In genomic region chr2:97112320-97113049, GRCh38 we compare ENCODE assay signal across 8 cellular contexts. TPM values are rescaled to one million over a fixed set of nuclear protein-coding genes. Genes with fewer than 3 reads are reported as not detected.
A peak's percentile ranks its signal among the peaks of the same experiment; 100 is the strongest.
DNase-seq lines count a peak whose midpoint lies in the region; ATAC-seq, FAIRE-seq and TF ChIP-seq lines count a peak whose summit lies in the region.
"Not testable (repeated sequence)": the region's sequence is repeated elsewhere in the genome, so short reads cannot be mapped to it uniquely, and the experiment has no call there.

No MANE protein-coding gene starts in this region.

- FAIRE-seq in K562 (lab: Jason Lieb, UNC), result peak; percentile 90

- TF ChIP-seq EP300 in K562 (IDR thresholded peaks at IDR 0.05; ENCODE audit: low read length), result not testable (repeated sequence)

- H3K4me1 ChIP-seq in HUES6 (ENCODE audit: control insufficient read depth, insufficient read depth, low read length); K562 (replicated peaks in 1 of 2; ENCODE audit: control insufficient read depth in 2 of 2, insufficient read depth in 2 of 2, low read length in 2 of 2): not testable (repeated sequence)

- DNase-seq in CD4-positive, alpha-beta T cell, result peak; percentile 30 to 53 (median 39)
- peak; percentile 43 for DNase-seq in activated CD4-positive, CD25-positive, alpha-beta regulatory T cell treated with anti-CD3 and anti-CD28 coated beads, Interleukin-2, amount 50 U/mL, for 16 hours (ENCODE audit: low read depth, low spot score)
- peak; percentile 5 to 29 (median 7) for DNase-seq in K562 (ENCODE audit: extremely low read depth in 1 of 4, low spot score in 3 of 4)
- not testable (repeated sequence) for DNase-seq in Right ventricle myocardium inferior (ENCODE audit: missing footprints)
- peak; percentile 33 for DNase-seq in natural killer cell
- peak; percentile 34 for DNase-seq in stimulated activated CD8-positive, alpha-beta memory T cell treated with anti-CD3 and anti-CD28 coated beads, Interleukin-15, amount 100 ng/mL, for 1 hour (ENCODE audit: low read depth)

- intact Hi-C loops in CD4-positive, alpha-beta T cell (cut with DNase I, micrococcal nuclease), result loop anchor here (1.0 to 5.0 kb wide), 4 partner anchors 100 to 255 kb away; partner anchors contain the start of gene ANKRD39 (in 2 of the 2)
- intact Hi-C loops in K562 (cut with micrococcal nuclease), result loop anchor here (2.0 to 5.0 kb wide), 3 partner anchors 100 to 255 kb away; partner anchors contain the start of gene ANKRD39
- intact Hi-C loops in Right ventricle myocardium inferior (cut with DNase I), result loop anchor here (5.0 kb wide), 1 partner anchor 100 kb away; no protein-coding TSS in a partner anchor
- intact Hi-C loops in natural killer cell (cut with micrococcal nuclease), result loop anchor here (5.0 to 10.0 kb wide), 2 partner anchors 258 to 585 kb away; partner anchors contain the start of gene ANKRD39

- H3K4me3 ChIP-seq in HUES6 (ENCODE audit: low read depth, low read length), result peak overlapping the region; percentile 90
- peak overlapping the region; percentile 61 for H3K4me3 ChIP-seq in K562

- in situ Hi-C loops in K562 (cut with MboI), result loop anchor here (25.0 kb wide), 1 partner anchor 250 kb away; the partner anchor contains the start of genes ANKRD39 and SEMA4C

- BruUV-seq in K562 (replicated peaks; lab: Mats Ljungman, UMichigan), result not testable (repeated sequence)

- not testable (repeated sequence) for H3K9me3 ChIP-seq in CD4-positive, alpha-beta T cell (ENCODE audit: control insufficient read depth, low read length); HUES6 (ENCODE audit: control insufficient read depth, insufficient read depth, low read depth, low read length); K562 (replicated peaks; ENCODE audit: control insufficient read depth, insufficient read depth, low read depth, low read length)

- peak overlapping the region; percentile 69 for H3K27ac ChIP-seq in CD4-positive, alpha-beta T cell (ENCODE audit: low read depth, low read length)
- H3K27ac ChIP-seq in HUES6 (ENCODE audit: low read depth, low read length), result not testable (repeated sequence)
- peak overlapping the region; percentile 81 for H3K27ac ChIP-seq in K562 (ENCODE audit: extremely low read depth, low read depth, low read length)

- H4K20me1 ChIP-seq in K562 (replicated peaks; ENCODE audit: control insufficient read depth, insufficient read depth, low read length), result not testable (repeated sequence)

- peaks cover 11% of the 10 kb centered on the region for H3K27me3 Mint-ChIP-seq in CD4-positive, alpha-beta T cell
- H3K27me3 Mint-ChIP-seq in natural killer cell (ENCODE audit: low read depth in 2 of 2), result peaks cover 16 to 24% of the 10 kb centered on the region in 2 donors

- not testable (repeated sequence) for H3K9me3 Mint-ChIP-seq in CD4-positive, alpha-beta T cell; natural killer cell

- ATAC-seq in CD4-positive, alpha-beta T cell (ENCODE audit: poor library complexity), result peak; percentile 54
- ATAC-seq in GM21367 (IDR thresholded peaks at IDR 0.05; ENCODE audit: unreplicated experiment) (peak; percentile 44), K562 (peak; percentile 73), Right ventricle myocardium inferior (peak; percentile 87), natural killer cell (peak; percentile 75 to 91 (median 77))

- H3K4me2 ChIP-seq in K562 (ENCODE audit: insufficient read depth, low read length), result peak overlapping the region; percentile 96

- CTCF ChIA-PET in CD4-positive, alpha-beta T cell (lab: Charles Lee), result interaction anchor here (0.9 to 2.9 kb wide), 8 partner anchors 17 to 296 kb away, joined by 3 to 28 read pairs (median 6); partner anchors contain the start of genes ANKRD39, CNNM3 and SEMA4C
- CTCF ChIA-PET in K562 (lab: Yijun Ruan, JAX; ENCODE audit: low intra/inter-chr PET ratio), result interaction anchor here (0.6 to 1.8 kb wide), 6 partner anchors 69 to 1090 kb away, joined by 3 to 16 read pairs (median 4); partner anchors contain the start of genes ADRA2B and ANKRD39

- H3K36me3 Mint-ChIP-seq in CD4-positive, alpha-beta T cell (ENCODE audit: low read depth); natural killer cell: not testable (repeated sequence)

- H3K27me3 ChIP-seq in CD4-positive, alpha-beta T cell (ENCODE audit: control insufficient read depth, insufficient read depth, low read length); HUES6 (ENCODE audit: control insufficient read depth, insufficient read depth, low read length); K562 (ENCODE audit: control insufficient read depth in 2 of 2, insufficient read depth in 2 of 2, low read length in 2 of 2): not testable (repeated sequence)

- not testable (repeated sequence) for H3K9me1 ChIP-seq in K562 (ENCODE audit: control insufficient read depth, insufficient read depth, low read length)

- peak overlapping the region; percentile 90 for H3K4me3 Mint-ChIP-seq in CD4-positive, alpha-beta T cell
- peak overlapping the region; percentile 95 for H3K4me3 Mint-ChIP-seq in natural killer cell

- peak; percentile 92 to 95 for TF ChIP-seq RAD21 in K562 (CRISPR knock-in tag; conservative IDR thresholded peaks at IDR 0.05 in 1 of 2, IDR thresholded peaks at IDR 0.05 in 1 of 2)

- H3K4me1 Mint-ChIP-seq in CD4-positive, alpha-beta T cell (ENCODE audit: low read depth), result not testable (repeated sequence)
- H3K4me1 Mint-ChIP-seq in natural killer cell, result peaks cover 5 to 11% of the 10 kb centered on the region in 2 donors

- not testable (repeated sequence) for H3K79me2 ChIP-seq in K562 (ENCODE audit: control insufficient read depth, insufficient read depth, low read length)

- TF ChIP-seq CTCF in CD4-positive, alpha-beta T cell (IDR thresholded peaks at IDR 0.05), result peak; percentile 97
- TF ChIP-seq CTCF in K562 (IDR thresholded peaks at IDR 0.05 in 2 of 3, conservative IDR thresholded peaks at IDR 0.05 in 1 of 3; ENCODE audit: insufficient read depth in 2 of 3, low read depth in 1 of 3, low read length in 3 of 3) (peak; percentile 81 to 92 (median 87)), natural killer cell (IDR thresholded peaks at IDR 0.05) (peak; percentile 89)

- H2AFZ ChIP-seq in K562 (ENCODE audit: low read depth, low read length), result peak overlapping the region; percentile 99

- TF ChIP-seq POLR2A in K562 (conservative IDR thresholded peaks at IDR 0.05), result not testable (repeated sequence)

- not testable (repeated sequence) for H3K36me3 ChIP-seq in HUES6 (ENCODE audit: control insufficient read depth, insufficient read depth, low read length); K562 (ENCODE audit: control insufficient read depth, insufficient read depth, low read length)

- POLR2A ChIA-PET in CD4-positive, alpha-beta T cell (lab: Charles Lee), result interaction anchor here (0.6 to 2.4 kb wide), 12 partner anchors 104 to 1120 kb away, joined by 3 to 44 read pairs (median 3); partner anchors contain the start of genes ANKRD39 and KANSL3
- POLR2A ChIA-PET in K562 (lab: Yijun Ruan, JAX), result interaction anchor here (0.6 to 0.7 kb wide), 2 partner anchors 233 to 1418 kb away, joined by 3 read pairs; no protein-coding TSS in a partner anchor

- H3K9ac ChIP-seq in HUES6 (ENCODE audit: low read length), result peak overlapping the region; percentile 32
- H3K9ac ChIP-seq in K562 (ENCODE audit: insufficient read depth in 1 of 2, low read depth in 2 of 2, low read length in 2 of 2), result peak overlapping the region; percentile 64 to 94; a peak in 3 of 4 replicates

- H3K27ac Mint-ChIP-seq in CD4-positive, alpha-beta T cell, result peak overlapping the region; percentile 99
- H3K27ac Mint-ChIP-seq in natural killer cell, result peak overlapping the region; percentile 92 to 95

- 0% methylated on average over 31 of the region's 44 CpGs for WGBS in K562 (ENCODE audit: insufficient coverage, low coverage, missing lambda C conversion rate)

RNA-seq across cellular contexts. Expression of gene ANKRD36, which starts 0.5 kb away (rescaled TPM):
- 10 to 100 TPM; 60.5 to 67.0 TPM for total RNA-seq in CD4-positive, alpha-beta T cell
- total RNA-seq in K562 (2011; cell fraction: chromatin; rRNA removed; ENCODE audit: low replicate concordance), result 108 and 226 TPM in 2 replicates
- total RNA-seq in K562 (2011; cell fraction: nucleolus; rRNA removed), result 52.2 and 62.4 TPM in 2 replicates
- total RNA-seq in K562 (2011; cell fraction: nucleoplasm; rRNA removed), result 82.4 and 83.8 TPM in 2 replicates
- total RNA-seq in K562 (2014; rRNA removed), result 25.3 and 27.3 TPM in 2 replicates
- 21.8 and 25.5 TPM in 2 replicates for total RNA-seq in K562 (2014; rRNA removed; fragmentation: Illumina TruSeq; extraction: Trizol)
- total RNA-seq in K562 (2015; rRNA removed; fragmentation: Illumina TruSeq; extraction: Trizol), result 26.7 and 29.1 TPM in 2 replicates
- 15.7 and 19.0 TPM in 2 replicates for total RNA-seq in K562 (2021)
- polyA plus RNA-seq in K562 (2011; rRNA removed), result 11.4 and 12.9 TPM in 2 replicates
- 1.8 and 2.2 TPM in 2 replicates for polyA plus RNA-seq in K562 (2011; cell fraction: cytosol; rRNA removed)
- 67.9 and 78.2 TPM in 2 replicates for polyA plus RNA-seq in K562 (2011; cell fraction: nucleus; rRNA removed)
- polyA plus RNA-seq in K562 (2012), result 5.0 and 6.8 TPM in 2 replicates
- polyA plus RNA-seq in K562 (2014; fragmentation: Illumina TruSeq; extraction: Trizol), result 7.6 and 8.1 TPM in 2 replicates
- 1 to 10 TPM; 8.0 to 9.6 TPM for polyA plus RNA-seq in K562 (2014; fragmentation: Nextera tagmentation; extraction: Ambion mirVana)
- polyA plus RNA-seq in K562 (2014; rRNA removed), result 11.2 and 15.4 TPM in 2 replicates
- 69.6 and 95.4 TPM in 2 replicates for polyA minus RNA-seq in K562 (2011; rRNA and poly(A)+ RNA removed)
- 3.4 and 4.1 TPM in 2 replicates for polyA minus RNA-seq in K562 (2011; cell fraction: cytosol; rRNA and poly(A)+ RNA removed)
- polyA minus RNA-seq in K562 (2011; cell fraction: nucleus; rRNA and poly(A)+ RNA removed), result 172 and 270 TPM in 2 replicates
- 5.6 TPM for total RNA-seq in Right ventricle myocardium inferior
- 10 to 100 TPM; 64.3 to 69.1 (median 68.4) TPM for total RNA-seq in natural killer cell

RNA-seq across cellular contexts. Expression of gene FAHD2B, which starts 17.8 kb away (rescaled TPM):
- total RNA-seq in CD4-positive, alpha-beta T cell, result 10 to 100 TPM; 31.0 to 39.3 TPM
- 32.3 and 58.4 TPM in 2 replicates for total RNA-seq in K562 (2011; cell fraction: chromatin; rRNA removed; ENCODE audit: low replicate concordance)
- total RNA-seq in K562 (2011; cell fraction: nucleolus; rRNA removed), result 39.3 and 50.0 TPM in 2 replicates
- total RNA-seq in K562 (2011; cell fraction: nucleoplasm; rRNA removed), result 42.0 and 62.4 TPM in 2 replicates
- total RNA-seq in K562 (2014; rRNA removed) (26.6 and 33.1 TPM in 2 replicates), K562 (2014; rRNA removed; fragmentation: Illumina TruSeq; extraction: Trizol) (23.3 and 27.5 TPM in 2 replicates), K562 (2015; rRNA removed; fragmentation: Illumina TruSeq; extraction: Trizol) (26.1 and 29.7 TPM in 2 replicates), K562 (2021) (32.9 and 35.0 TPM in 2 replicates), Right ventricle myocardium inferior (34.2 TPM), natural killer cell (10 to 100 TPM in 2 of 3 donors, 1 to 10 TPM in 1; 9.3 to 14.9 (median 10.1) TPM)
- polyA plus RNA-seq in K562 (2011; rRNA removed) (18.9 and 23.8 TPM in 2 replicates), K562 (2014; fragmentation: Illumina TruSeq; extraction: Trizol) (35.1 and 36.6 TPM in 2 replicates), K562 (2014; fragmentation: Nextera tagmentation; extraction: Ambion mirVana) (1 to 10 TPM; 4.7 to 8.7 TPM), K562 (2014; rRNA removed) (22.7 and 23.8 TPM in 2 replicates)
- polyA plus RNA-seq in K562 (2011; cell fraction: cytosol; rRNA removed), result 22.2 and 27.3 TPM in 2 replicates
- 77.1 and 85.2 TPM in 2 replicates for polyA plus RNA-seq in K562 (2011; cell fraction: nucleus; rRNA removed)
- polyA plus RNA-seq in K562 (2012), result 24.0 and 51.0 TPM in 2 replicates
- 15.6 and 20.2 TPM in 2 replicates for polyA minus RNA-seq in K562 (2011; rRNA and poly(A)+ RNA removed)
- 14.6 and 16.6 TPM in 2 replicates for polyA minus RNA-seq in K562 (2011; cell fraction: cytosol; rRNA and poly(A)+ RNA removed)
- 23.6 and 27.8 TPM in 2 replicates for polyA minus RNA-seq in K562 (2011; cell fraction: nucleus; rRNA and poly(A)+ RNA removed)
